Comparison of ENCODE assay signal across 15 cellular contexts in the genomic region with DNA sequence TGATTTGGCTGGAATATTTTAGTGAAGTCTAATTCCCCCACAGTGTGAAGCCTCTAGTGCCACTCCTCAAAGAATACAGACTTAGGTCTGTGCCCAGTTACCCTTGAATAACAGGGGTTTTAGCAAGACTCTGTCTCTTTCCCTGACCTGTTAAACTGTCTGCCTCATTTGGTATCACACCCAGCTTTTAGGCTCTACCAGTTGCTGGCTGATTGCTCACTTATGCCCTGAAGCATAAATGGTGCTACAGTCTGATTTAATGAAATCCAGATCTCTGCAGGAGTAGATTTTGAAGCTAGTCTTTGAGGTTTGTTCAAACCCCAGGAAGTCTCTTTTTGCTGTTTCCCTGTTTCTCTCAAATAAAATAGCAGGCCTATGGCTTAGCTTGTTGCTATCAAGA.
"Had no signal": no experiment of that assay in that cellular context is flagged by ENCODE, and none has a peak within 500 bp of the region (broad histone marks: within the 10 kb centered on the region; RNA-seq: fewer than 3 reads in every experiment).

No MANE protein-coding gene starts in this region.

- H3K4me3 Mint-ChIP-seq: activated naive CD8-positive, alpha-beta T cell; natural killer cell; type B pancreatic cell had no signal

- H3K36me3 ChIP-seq: sigmoid colon had no signal

- H3K4me1 Mint-ChIP-seq: natural killer cell had no signal

- H3K27ac Mint-ChIP-seq: activated naive CD8-positive, alpha-beta T cell; natural killer cell; type B pancreatic cell had no signal

- H3K27me3 ChIP-seq: sigmoid colon had no signal

- H3K4me3 ChIP-seq: mucosa of descending colon, sigmoid colon had no signal

- H3K27ac ChIP-seq: sigmoid colon had no signal

- H3K4me1 ChIP-seq: sigmoid colon had no signal

- ATAC-seq: left colon, mucosa of descending colon, natural killer cell had no signal

- H3K27me3 Mint-ChIP-seq: activated naive CD8-positive, alpha-beta T cell; type B pancreatic cell had no signal

- DNase-seq: activated CD4-positive, alpha-beta T cell treated with anti-CD3 and anti-CD28 coated beads, Interleukin-2, amount 50 U/mL, for 4 hours; activated CD4-positive, CD25-positive, alpha-beta regulatory T cell treated with anti-CD3 and anti-CD28 coated beads, Interleukin-2, amount 50 U/mL, for 72 hours; activated gamma-delta T cell; activated T-cell treated with anti-CD3 and anti-CD28 coated beads, Interleukin-2, amount 50 U/mL, for 48 hours; aorta; glutamatergic neuron; left colon; mucosa of descending colon; natural killer cell; occipital lobe; sigmoid colon; stimulated activated naive CD4-positive, alpha-beta T cell treated with Interleukin-2 at 50 U/mL for 16 hours; T-helper 9 cell had no signal

- H3K36me3 Mint-ChIP-seq: natural killer cell, type B pancreatic cell had no signal
